In the genomic region with DNA sequence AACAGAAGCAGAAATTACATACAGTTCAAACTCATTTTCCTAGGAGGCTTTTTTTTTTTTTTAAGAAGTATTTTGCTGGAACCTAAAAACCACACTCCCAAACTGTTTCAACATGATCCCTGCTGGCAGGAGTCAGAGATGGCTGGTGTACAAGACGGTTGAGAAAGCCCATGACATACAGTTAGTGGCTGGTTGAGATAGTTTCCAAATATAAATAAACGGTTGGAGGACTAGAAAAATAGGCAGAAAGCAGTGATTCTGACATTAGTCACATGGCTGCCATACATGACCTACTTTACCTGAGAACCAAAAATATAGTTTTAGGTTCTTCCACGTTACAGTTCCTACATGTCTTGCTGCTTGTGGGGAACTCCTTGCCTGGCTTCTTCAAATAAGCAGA, we compare ENCODE assay signal across 11 cellular contexts. TPM values are rescaled to one million over a fixed set of nuclear protein-coding genes. Genes with fewer than 3 reads are reported as not detected.
DNase-seq lines count a peak whose midpoint lies in the region; TF ChIP-seq lines count a peak whose summit lies in the region.
"Had no signal": no experiment of that assay in that cellular context is flagged by ENCODE, and none has a peak within 500 bp of the region (broad histone marks: within the 10 kb centered on the region; RNA-seq: fewer than 3 reads in every experiment).

No MANE protein-coding gene starts in this region.

- intact Hi-C loops in uterus (cut with DNase I; ENCODE audit: low total_unique reads) = loop anchor here (5.0 kb wide), 1 partner anchor 393 kb away; no protein-coding TSS in a partner anchor

- H3K9me3 ChIP-seq in uterus = no peaks in the 10 kb centered on the region

- no peaks in the 10 kb centered on the region for H3K27me3 ChIP-seq in uterus

- no peak for TF ChIP-seq CTCF in uterus (IDR thresholded peaks at IDR 0.05)

- H3K4me1 ChIP-seq in uterus = no peaks in the 10 kb centered on the region

- H3K36me3 ChIP-seq in uterus = no peaks in the 10 kb centered on the region

- peak; percentile 80 for DNase-seq in LHCN-M2 (ENCODE audit: low read depth)
- DNase-seq in astrocyte of the hippocampus (ENCODE audit: low read depth, low spot score) = peak; percentile 61
- DNase-seq in iris pigment epithelial cell (ENCODE audit: low read depth) = peak; percentile 96
- DNase-seq in uterus = peak; percentile 56 to 76
- DNase-seq in NCI-H187 treated with DMSO at 0.1 percent for 48 hours (lab: John Stamatoyannopoulos, UW) = no peak
- DNase-seq in kidney tubule cell (ENCODE audit: low spot score) = no peak
- no peak for DNase-seq in cerebellar cortex (ENCODE audit: low spot score)
- DNase-seq: midbrain; NCI-H748 treated with DMSO at 0.1 percent for 48 hours; stimulated activated naive CD8-positive, alpha-beta T cell treated with anti-CD3 and anti-CD28 coated beads, Interleukin-15, amount 100 ng/mL, for 72 hours had no signal

- no peak overlapping the region for H3K27ac ChIP-seq in uterus
- H3K27ac ChIP-seq: epithelial cell of prostate had no signal

- TF ChIP-seq POLR2A in uterus (IDR thresholded peaks at IDR 0.05) = no peak

- H3K4me3 ChIP-seq in uterus = no peak overlapping the region

RNA-seq across cellular contexts. Expression of gene BASP1, which starts 31.7 kb away (rescaled TPM):
- total RNA-seq in LHCN-M2 (2014; rRNA removed) (155 and 164 TPM in 2 replicates), uterus (10 to 100 TPM; 21.5 to 64.8 (median 26.7) TPM)
- polyA plus RNA-seq in LHCN-M2 (2012) = 102 TPM

Comparison
In these comparisons a context has a peak if more than half of its experiments do, and no peak if none do; other contexts are left out.
1. DNase-seq: peak in LHCN-M2 (single experiment), astrocyte of the hippocampus (single experiment), iris pigment epithelial cell (single experiment) and uterus (2 of 2); none in NCI-H187 treated with DMSO at 0.1 percent for 48 hours (single experiment), kidney tubule cell (single experiment) and cerebellar cortex (single experiment).